ENCODE assay signal across 8 cellular contexts in genomic region chr1:161117681-161118581, GRCh38. TPM values are rescaled to one million over a fixed set of nuclear protein-coding genes. Genes with fewer than 3 reads are reported as not detected.
DNase-seq lines count a peak whose midpoint lies in the region; ATAC-seq and TF ChIP-seq lines count a peak whose summit lies in the region.

A gene with protein sequence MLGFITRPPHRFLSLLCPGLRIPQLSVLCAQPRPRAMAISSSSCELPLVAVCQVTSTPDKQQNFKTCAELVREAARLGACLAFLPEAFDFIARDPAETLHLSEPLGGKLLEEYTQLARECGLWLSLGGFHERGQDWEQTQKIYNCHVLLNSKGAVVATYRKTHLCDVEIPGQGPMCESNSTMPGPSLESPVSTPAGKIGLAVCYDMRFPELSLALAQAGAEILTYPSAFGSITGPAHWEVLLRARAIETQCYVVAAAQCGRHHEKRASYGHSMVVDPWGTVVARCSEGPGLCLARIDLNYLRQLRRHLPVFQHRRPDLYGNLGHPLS (plus strand): TSS chr1:161118105. CDS start chr1:161118177, 72 bp downstream.
A gene with protein sequence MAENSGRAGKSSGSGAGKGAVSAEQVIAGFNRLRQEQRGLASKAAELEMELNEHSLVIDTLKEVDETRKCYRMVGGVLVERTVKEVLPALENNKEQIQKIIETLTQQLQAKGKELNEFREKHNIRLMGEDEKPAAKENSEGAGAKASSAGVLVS (minus strand): TSS chr1:161118037. CDS start chr1:161118026, 11 bp downstream.

- no peaks in the 10 kb centered on the region for H3K9me3 Mint-ChIP-seq in CD8-positive, alpha-beta memory T cell
- H3K9me3 Mint-ChIP-seq in effector memory CD8-positive, alpha-beta T cell = no peaks in the 10 kb centered on the region

- CTCF ChIA-PET in CD8-positive, alpha-beta memory T cell (lab: Charles Lee) = interaction anchor here (0.6 to 2.3 kb wide), 12 partner anchors 15 to 263 kb away, joined by 3 to 7 read pairs (median 4); partner anchors contain the start of genes DEDD, KLHDC9, TSTD1 and USF1

- peak; percentile 82 for ATAC-seq in GM19455 (IDR thresholded peaks at IDR 0.05; ENCODE audit: unreplicated experiment)
- peak; percentile 80 for ATAC-seq in effector memory CD8-positive, alpha-beta T cell (replicated peaks)

- H3K36me3 Mint-ChIP-seq in CD8-positive, alpha-beta memory T cell = peaks cover 0 to 59% (median 5%) of the 10 kb centered on the region in 3 donors
- peaks cover 46% of the 10 kb centered on the region for H3K36me3 Mint-ChIP-seq in effector memory CD8-positive, alpha-beta T cell (ENCODE audit: insufficient read depth)

- H3K27ac Mint-ChIP-seq in CD8-positive, alpha-beta memory T cell = peak within 1 kb of the TSS; percentile 91 to 98 (median 96)
- H3K27ac Mint-ChIP-seq in effector memory CD8-positive, alpha-beta T cell = peak within 1 kb of the TSS; percentile 94 to 98

- POLR2A ChIA-PET in CD8-positive, alpha-beta memory T cell (lab: Charles Lee) = interaction anchor here (0.6 to 2.3 kb wide), 9 partner anchors 14 to 855 kb away, joined by 3 to 11 read pairs (median 3); partner anchors contain the start of genes ARHGAP30, DCAF8, DEDD and KLHDC9

- peaks cover 22% of the 10 kb centered on the region for H3K36me3 ChIP-seq in CD8-positive, alpha-beta memory T cell (ENCODE audit: insufficient read depth, low read length)

- H3K27me3 Mint-ChIP-seq in CD8-positive, alpha-beta memory T cell = no peaks in the 10 kb centered on the region
- no peaks in the 10 kb centered on the region for H3K27me3 Mint-ChIP-seq in effector memory CD8-positive, alpha-beta T cell

- no peaks in the 10 kb centered on the region for H3K9me3 ChIP-seq in CD8-positive, alpha-beta memory T cell (ENCODE audit: low read length)

- H3K27me3 ChIP-seq in CD8-positive, alpha-beta memory T cell (ENCODE audit: insufficient read depth, low read length, poor library complexity, severe bottlenecking) = no peaks in the 10 kb centered on the region
- no peaks in the 10 kb centered on the region for H3K27me3 ChIP-seq in HL-60 (ENCODE audit: insufficient read depth, poor library complexity, severe bottlenecking)

- H3K4me1 Mint-ChIP-seq in CD8-positive, alpha-beta memory T cell = peaks cover 58 to 73% (median 62%) of the 10 kb centered on the region in 3 donors
- H3K4me1 Mint-ChIP-seq in effector memory CD8-positive, alpha-beta T cell (ENCODE audit: low read depth in 2 of 2) = peaks cover 43 to 49% of the 10 kb centered on the region in 2 donors

- H3K4me3 ChIP-seq in CD8-positive, alpha-beta memory T cell (ENCODE audit: low read length) = peak within 1 kb of the TSS; percentile 98
- H3K4me3 ChIP-seq in HL-60 (replicated peaks; ENCODE audit: insufficient read depth, low read length) = peak within 1 kb of the TSS; percentile 98

- peak within 1 kb of the TSS; percentile 98 for H3K27ac ChIP-seq in CD8-positive, alpha-beta memory T cell (ENCODE audit: low read depth, low read length)
- peak within 1 kb of the TSS; percentile 84 for H3K27ac ChIP-seq in HL-60 (replicated peaks)

- peak; percentile 76 to 89 (median 83) for DNase-seq in CD8-positive, alpha-beta memory T cell
- DNase-seq in HL-60 (ENCODE audit: low read depth in 1 of 2, low spot score in 1 of 2) = peak; percentile 83 to 85
- peak; percentile 76 for DNase-seq in NOMO-1 treated with DMSO at 0.1 percent for 48 hours (lab: John Stamatoyannopoulos, UW; ENCODE audit: unreplicated experiment)
- peak; percentile 60 to 72 for DNase-seq in activated CD8-positive, alpha-beta memory T cell treated with anti-CD3 and anti-CD28 coated beads for 4 hours (ENCODE audit: low read depth in 2 of 2)
- DNase-seq in effector memory CD8-positive, alpha-beta T cell = peak; percentile 78 to 82 (median 80)
- DNase-seq in medulla oblongata (ENCODE audit: extremely low spot score) = peak; percentile 84
- DNase-seq in stimulated activated CD4-positive, alpha-beta T cell treated with anti-CD3 and anti-CD28 coated beads, TNF-alpha, amount 100 ng/mL, for 48 hours (ENCODE audit: low read depth in 3 of 3) = peak; percentile 75 to 85 (median 77)

- peaks cover 53% of the 10 kb centered on the region for H3K4me1 ChIP-seq in CD8-positive, alpha-beta memory T cell (ENCODE audit: insufficient read depth, low read length)

- H3K4me3 Mint-ChIP-seq in CD8-positive, alpha-beta memory T cell = peak within 1 kb of the TSS; percentile 92 to 98 (median 94)
- peak within 1 kb of the TSS; percentile 96 to 97 for H3K4me3 Mint-ChIP-seq in effector memory CD8-positive, alpha-beta T cell

- no peak for TF ChIP-seq CTCF in HL-60 (IDR thresholded peaks at IDR 0.05; ENCODE audit: insufficient read depth, low read length)

RNA-seq across cellular contexts. Expression of the first gene that starts in this region (rescaled TPM):
- 10 to 100 TPM; 33.9 to 36.3 TPM for total RNA-seq in CD8-positive, alpha-beta memory T cell
- polyA plus RNA-seq in CD8-positive, alpha-beta memory T cell = 16.7 TPM

RNA-seq across cellular contexts. Expression of the second gene that starts in this region (rescaled TPM):
- 100 to 1,000 TPM; 133 to 142 TPM for total RNA-seq in CD8-positive, alpha-beta memory T cell
- polyA plus RNA-seq in CD8-positive, alpha-beta memory T cell = 96.4 TPM

Comparison
In these comparisons a context has a peak if more than half of its experiments do, and no peak if none do; other contexts are left out.
1. Peak in every context shown above with its lines: DNase-seq, ATAC-seq, H3K4me3 ChIP-seq and H3K27ac ChIP-seq.